ENCODE assay signal across 23 cellular contexts in the genomic region with DNA sequence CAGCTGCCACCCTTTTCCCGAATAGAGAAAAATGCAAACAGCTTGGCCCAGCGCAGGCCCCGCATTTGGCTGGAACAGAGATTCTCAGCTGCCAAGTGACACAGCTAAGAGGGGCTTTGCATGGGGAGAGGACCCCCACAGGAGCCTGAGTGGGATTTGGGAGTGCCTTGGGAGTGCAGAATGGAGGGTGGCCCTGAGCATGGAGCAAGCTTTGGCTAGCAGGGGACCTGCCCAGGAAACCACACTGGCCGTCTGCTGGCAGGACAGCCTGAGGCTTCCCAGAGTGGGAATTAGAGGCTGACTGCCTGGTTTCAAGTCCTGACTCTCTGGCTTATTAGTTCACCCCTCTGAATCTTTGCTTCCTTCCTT. TPM values are rescaled to one million over a fixed set of nuclear protein-coding genes. Genes with fewer than 3 reads are reported as not detected.
A peak's percentile ranks its signal among the peaks of the same experiment; 100 is the strongest.
DNase-seq lines count a peak whose midpoint lies in the region; ATAC-seq and TF ChIP-seq lines count a peak whose summit lies in the region.
"Had no signal": no experiment of that assay in that cellular context is flagged by ENCODE, and none has a peak within 500 bp of the region (broad histone marks: within the 10 kb centered on the region; RNA-seq: fewer than 3 reads in every experiment).

No MANE protein-coding gene starts in this region.

- no peak for TF ChIP-seq CTCF in psoas muscle (IDR thresholded peaks at IDR 0.05)
- TF ChIP-seq CTCF in activated CD8-positive, alpha-beta T cell treated with anti-CD3 and anti-CD28 coated beads for 36 hours (IDR thresholded peaks at IDR 0.05): no peak

- H3K4me3 Mint-ChIP-seq in activated CD8-positive, alpha-beta T cell treated with anti-CD3 and anti-CD28 coated beads for 36 hours: no peak overlapping the region
- H3K4me3 Mint-ChIP-seq: activated naive CD8-positive, alpha-beta T cell; central memory CD8-positive, alpha-beta T cell; IgD-negative memory B cell; neural crest cell had no signal

- no peaks in the 10 kb centered on the region for H3K27me3 Mint-ChIP-seq in activated CD8-positive, alpha-beta T cell treated with anti-CD3 and anti-CD28 coated beads for 36 hours
- H3K27me3 Mint-ChIP-seq: activated naive CD8-positive, alpha-beta T cell; central memory CD8-positive, alpha-beta T cell; IgD-negative memory B cell had no signal

- H3K36me3 ChIP-seq in psoas muscle (ENCODE audit: insufficient read depth in 1 of 2, low read depth in 1 of 2) (no peaks in the 10 kb centered on the region), urinary bladder (ENCODE audit: insufficient read depth) (no peaks in the 10 kb centered on the region)
- H3K36me3 ChIP-seq: uterus had no signal

- H3K4me1 ChIP-seq in psoas muscle: peaks cover 16% of the 10 kb centered on the region
- H3K4me1 ChIP-seq in urinary bladder (ENCODE audit: insufficient read depth): no peaks in the 10 kb centered on the region
- H3K4me1 ChIP-seq: uterus had no signal

- no peaks in the 10 kb centered on the region for H3K4me1 Mint-ChIP-seq in activated CD8-positive, alpha-beta T cell treated with anti-CD3 and anti-CD28 coated beads for 36 hours (ENCODE audit: low read depth)
- H3K4me1 Mint-ChIP-seq: central memory CD8-positive, alpha-beta T cell; IgD-negative memory B cell had no signal

- POLR2A ChIA-PET in activated CD8-positive, alpha-beta T cell treated with anti-CD3 and anti-CD28 coated beads for 36 hours (lab: Charles Lee): no interaction called here

- ATAC-seq in Right ventricle myocardium inferior: peak; percentile 38
- peak in 1 of 4 donors; percentile 23 for ATAC-seq in psoas muscle
- ATAC-seq in HG02852 (IDR thresholded peaks at IDR 0.05; ENCODE audit: unreplicated experiment): no peak
- no peak for ATAC-seq in GM18861 (IDR thresholded peaks at IDR 0.05; ENCODE audit: unreplicated experiment)
- ATAC-seq in activated CD8-positive, alpha-beta T cell treated with anti-CD3 and anti-CD28 coated beads for 36 hours: no peak

- H3K4me3 ChIP-seq in psoas muscle: no peak overlapping the region
- H3K4me3 ChIP-seq in urinary bladder (ENCODE audit: low read depth, low read length): no peak overlapping the region
- H3K4me3 ChIP-seq: SK-N-MC, uterus had no signal

- H3K27ac ChIP-seq in psoas muscle (peak overlapping the region; percentile 36), urinary bladder (ENCODE audit: low read depth) (peak overlapping the region; percentile 68)
- H3K27ac ChIP-seq: SK-N-MC, uterus had no signal

- DNase-seq in Right ventricle myocardium inferior (ENCODE audit: missing footprints) (no peak), cardiac septum (ENCODE audit: low spot score) (no peak), hippocampal formation (lab: John Stamatoyannopoulos, UW) (peak; percentile 61 to 72), psoas muscle (no peak)
- DNase-seq in activated CD8-positive, alpha-beta T cell treated with anti-CD3 and anti-CD28 coated beads for 36 hours: no peak
- DNase-seq: activated CD4-positive, alpha-beta T cell treated with anti-CD3 and anti-CD28 coated beads, Interleukin-2, amount 50 U/mL, for 1 hour; activated T-cell treated with anti-CD3 and anti-CD28 coated beads, Interleukin-2, amount 50 U/mL, for 1 hour; DMS53; foreskin melanocyte; mesendoderm; NCI-H2029 treated with DMSO at 0.1 percent for 48 hours; NCI-H524; OCI-M1; stimulated activated CD4-positive, alpha-beta T cell treated with anti-CD3 and anti-CD28 coated beads, Interleukin-4, amount 100 ng/mL, for 4 hours; uterus had no signal

- no peaks in the 10 kb centered on the region for H3K27me3 ChIP-seq in psoas muscle (ENCODE audit: insufficient read depth in 3 of 3, low read length in 2 of 3)
- H3K27me3 ChIP-seq: uterus had no signal

- H3K27ac Mint-ChIP-seq in activated CD8-positive, alpha-beta T cell treated with anti-CD3 and anti-CD28 coated beads for 36 hours: no peak overlapping the region
- H3K27ac Mint-ChIP-seq: activated naive CD8-positive, alpha-beta T cell had no signal

- 32 to 67% (median 50%) methylated on average over 4 of the region's 4 CpGs for WGBS in psoas muscle, 3 donors
- 21% methylated on average over 4 of the region's 4 CpGs for WGBS in urinary bladder

- H3K36me3 Mint-ChIP-seq in activated CD8-positive, alpha-beta T cell treated with anti-CD3 and anti-CD28 coated beads for 36 hours (ENCODE audit: low read depth): no peaks in the 10 kb centered on the region
- H3K36me3 Mint-ChIP-seq: activated naive CD8-positive, alpha-beta T cell; IgD-negative memory B cell had no signal

- CTCF ChIA-PET in activated CD8-positive, alpha-beta T cell treated with anti-CD3 and anti-CD28 coated beads for 36 hours (lab: Charles Lee): no interaction called here

- intact Hi-C loops in Right ventricle myocardium inferior (cut with DNase I) (no loop called here), cardiac septum (cut with DNase I) (no loop called here), psoas muscle (cut with DNase I) (loop anchor here in 1 of 2 donors (5.0 kb wide), 1 partner anchor 47 kb away; no protein-coding TSS in a partner anchor)
- intact Hi-C loops in activated CD8-positive, alpha-beta T cell treated with anti-CD3 and anti-CD28 coated beads for 36 hours (cut with micrococcal nuclease): no loop called here

- no peaks in the 10 kb centered on the region for H3K9me3 Mint-ChIP-seq in activated CD8-positive, alpha-beta T cell treated with anti-CD3 and anti-CD28 coated beads for 36 hours
- H3K9me3 Mint-ChIP-seq: central memory CD8-positive, alpha-beta T cell; IgD-negative memory B cell; neural crest cell had no signal

- no peaks in the 10 kb centered on the region for H3K9me3 ChIP-seq in psoas muscle
- H3K9me3 ChIP-seq: uterus had no signal

RNA-seq across cellular contexts. Expression of gene PCARE, which starts 8.9 kb away (rescaled TPM):
- total RNA-seq in Right ventricle myocardium inferior: 0.51 TPM
- total RNA-seq in cardiac septum: 0.11 TPM
- 1 to 10 TPM in 1 of 4 donors, under 1 TPM in 3; 0.02 to 1.0 (median 0.53) TPM for total RNA-seq in psoas muscle
- polyA plus RNA-seq in psoas muscle: under 1 TPM; 0.03 to 0.48 (median 0.09) TPM
- total RNA-seq in urinary bladder: 0.16 TPM
- polyA plus RNA-seq in urinary bladder: 0.25 TPM
- not detected for total RNA-seq in activated CD8-positive, alpha-beta T cell treated with anti-CD3 and anti-CD28 coated beads for 36 hours
- total RNA-seq: neural crest cell, uterus had no signal
- polyA plus RNA-seq: IgD-negative memory B cell had no signal

RNA-seq across cellular contexts. Expression of gene CLIP4, which starts 49.8 kb away (rescaled TPM):
- 26.2 TPM for total RNA-seq in Right ventricle myocardium inferior
- 33.0 TPM for total RNA-seq in cardiac septum
- 100 to 1,000 TPM in 1 of 4 donors, 10 to 100 TPM in 3; 56.9 to 111 (median 78.1) TPM for total RNA-seq in psoas muscle
- polyA plus RNA-seq in psoas muscle: 10 to 100 TPM; 26.7 to 89.2 (median 46.6) TPM
- 58.1 TPM for total RNA-seq in urinary bladder
- polyA plus RNA-seq in urinary bladder: 39.8 TPM
- total RNA-seq in activated CD8-positive, alpha-beta T cell treated with anti-CD3 and anti-CD28 coated beads for 36 hours: 10 to 100 TPM; 25.3 to 28.3 TPM

Comparison
In these comparisons a context has a peak if more than half of its experiments do, and no peak if none do; other contexts are left out.
1. DNase-seq: peak in hippocampal formation (2 of 2); none in Right ventricle myocardium inferior (single experiment), cardiac septum (single experiment), psoas muscle (0 of 2) and activated CD8-positive, alpha-beta T cell treated with anti-CD3 and anti-CD28 coated beads for 36 hours (single experiment).